Comparison of ENCODE assay signal across 18 cellular contexts in the genomic region with DNA sequence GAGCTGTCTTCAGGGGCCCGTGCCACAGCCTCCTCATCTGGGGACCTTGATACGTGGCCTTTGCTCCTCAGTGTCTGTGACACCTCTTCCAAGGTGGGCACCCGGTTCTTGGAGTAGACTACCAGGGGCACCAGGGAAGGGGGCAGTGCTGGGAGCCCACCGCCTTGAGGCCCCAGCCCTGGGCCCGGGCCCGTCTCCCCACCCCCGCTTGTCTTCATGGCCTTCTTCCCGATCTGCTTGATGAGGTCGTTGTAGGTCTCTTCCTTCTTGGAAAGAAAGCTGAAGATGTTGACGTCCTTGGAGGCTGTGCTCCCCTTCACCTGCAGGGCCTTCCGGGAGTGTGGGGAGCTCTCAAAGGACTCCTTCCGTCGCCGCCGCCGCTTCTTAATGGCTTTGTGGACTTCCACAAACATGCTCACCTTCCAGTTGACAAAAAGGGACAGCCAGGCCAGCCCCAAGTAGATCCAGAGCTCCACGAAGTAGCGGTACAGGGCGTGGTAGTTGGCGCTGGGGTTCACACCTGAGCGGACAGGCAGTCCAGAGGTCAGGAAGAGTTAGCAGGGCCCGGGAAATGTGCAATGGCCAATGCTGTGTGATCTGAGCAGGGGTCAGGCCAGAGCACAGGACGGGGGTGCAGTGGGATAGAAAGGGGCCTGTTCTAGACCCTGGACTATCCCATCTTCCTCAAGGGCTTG.
"Had no signal": no experiment of that assay in that cellular context is flagged by ENCODE, and none has a peak within 500 bp of the region (broad histone marks: within the 10 kb centered on the region; RNA-seq: fewer than 3 reads in every experiment).

No MANE protein-coding gene starts in this region.

- ATAC-seq: esophagus mucosa; gastrocnemius medialis; heart right ventricle; left ventricle myocardium superior; right cardiac atrium; stimulated activated effector memory CD8-positive, alpha-beta T cell treated with anti-CD3 and anti-CD28 coated beads, Interleukin-12 subunit alpha, Interleukin-12 subunit beta, amount 100 ng/mL, for 72 hours had no signal

- H3K9me3 ChIP-seq: gastrocnemius medialis, heart right ventricle, ovary, testis had no signal

- H3K27ac Mint-ChIP-seq: naive B cell; stimulated activated effector memory CD8-positive, alpha-beta T cell treated with anti-CD3 and anti-CD28 coated beads, Interleukin-12 subunit alpha, Interleukin-12 subunit beta, amount 100 ng/mL, for 72 hours; stimulated activated naive CD8-positive, alpha-beta T cell treated with anti-CD3 and anti-CD28 coated beads, Interleukin-15, Interleukin-2, amounts not matched to agents 100 ng/mL and 50 ng/mL, for 24 hours had no signal

- H3K36me3 ChIP-seq: gastrocnemius medialis, heart right ventricle had no signal

- H3K27me3 ChIP-seq: gastrocnemius medialis, ovary, testis had no signal

- H3K4me3 ChIP-seq: gastrocnemius medialis, heart right ventricle, ovary, testis had no signal

- H3K9me3 Mint-ChIP-seq: stimulated activated effector memory CD8-positive, alpha-beta T cell treated with anti-CD3 and anti-CD28 coated beads, Interleukin-12 subunit alpha, Interleukin-12 subunit beta, amount 100 ng/mL, for 72 hours; stimulated activated naive CD8-positive, alpha-beta T cell treated with anti-CD3 and anti-CD28 coated beads, Interleukin-15, Interleukin-2, amounts not matched to agents 100 ng/mL and 50 ng/mL, for 24 hours had no signal

- H3K27me3 Mint-ChIP-seq: stimulated activated naive CD8-positive, alpha-beta T cell treated with anti-CD3 and anti-CD28 coated beads, Interleukin-15, Interleukin-2, amounts not matched to agents 100 ng/mL and 50 ng/mL, for 24 hours had no signal

- H3K4me3 Mint-ChIP-seq: naive B cell; neural crest cell; stimulated activated effector memory CD8-positive, alpha-beta T cell treated with anti-CD3 and anti-CD28 coated beads, Interleukin-12 subunit alpha, Interleukin-12 subunit beta, amount 100 ng/mL, for 72 hours; stimulated activated naive CD8-positive, alpha-beta T cell treated with anti-CD3 and anti-CD28 coated beads, Interleukin-15, Interleukin-2, amounts not matched to agents 100 ng/mL and 50 ng/mL, for 24 hours had no signal

- H3K36me3 Mint-ChIP-seq: naive B cell had no signal

- H3K27ac ChIP-seq: gastrocnemius medialis, heart right ventricle, ovary, testis had no signal

- DNase-seq: effector memory CD4-positive, alpha-beta T cell; gastrocnemius medialis; heart right ventricle; islet precursor cell; left ventricle myocardium superior; mesendoderm; naive B cell; nucleus accumbens; ovary; right cardiac atrium; stimulated activated CD4-positive, alpha-beta T cell treated with anti-CD3 and anti-CD28 coated beads, Interleukin-4, amount 100 ng/mL, for 1 hour; stimulated activated CD8-positive, alpha-beta memory T cell treated with anti-CD3 and anti-CD28 coated beads, Interleukin-4, amount 100 ng/mL, for 48 hours; testis; trophoblast cell had no signal

- H3K4me1 ChIP-seq: gastrocnemius medialis, heart right ventricle, testis had no signal
